Comparison of ENCODE assay signal across 8 cellular contexts in genomic region chr17:78736526-78737079, GRCh38. TPM values are rescaled to one million over a fixed set of nuclear protein-coding genes. Genes with fewer than 3 reads are reported as not detected.
DNase-seq lines count a peak whose midpoint lies in the region; ATAC-seq and TF ChIP-seq lines count a peak whose summit lies in the region.

No MANE protein-coding gene starts in this region.

- H3K27me3 ChIP-seq in OCI-LY3 (ENCODE audit: low read depth, low read length) (no peaks in the 10 kb centered on the region), cardiac muscle cell (no peaks in the 10 kb centered on the region), sigmoid colon (no peaks in the 10 kb centered on the region)

- H3K27ac Mint-ChIP-seq in activated T-helper 2 cell treated with anti-CD3 and anti-CD28 coated beads, Interferon-gamma antibody, Interleukin-2, Interleukin-4, amounts not matched to agents 10 μg/mL and 5 μg/mL and 100 μg/mL, durations not matched to agents 14 hours and 24 hours and 36 hours: peak overlapping the region; percentile 84

- peak overlapping the region; percentile 95 for H3K4me2 ChIP-seq in OCI-LY3 (ENCODE audit: low read length)

- TF ChIP-seq CTCF in OCI-LY3 (IDR thresholded peaks at IDR 0.05; ENCODE audit: low read depth, low read length): peak; percentile 10; the same call in 1 of the 2 replicates
- no peak for TF ChIP-seq CTCF in cardiac muscle cell (IDR thresholded peaks at IDR 0.05; ENCODE audit: low read depth, low read length)
- TF ChIP-seq CTCF in sigmoid colon (IDR thresholded peaks at IDR 0.05): no peak

- H3K9me3 ChIP-seq in OCI-LY3 (ENCODE audit: insufficient read depth, low read length): no peaks in the 10 kb centered on the region
- no peaks in the 10 kb centered on the region for H3K9me3 ChIP-seq in cardiac muscle cell (ENCODE audit: low read depth)
- H3K9me3 ChIP-seq in sigmoid colon: no peaks in the 10 kb centered on the region

- H3K4me1 ChIP-seq in OCI-LY3 (ENCODE audit: low read length) (peaks cover 44% of the 10 kb centered on the region), cardiac muscle cell (ENCODE audit: low read depth) (peaks cover 37% of the 10 kb centered on the region), sigmoid colon (peaks cover 0 to 39% (median 32%) of the 10 kb centered on the region in 4 donors)

- H3K9ac ChIP-seq in OCI-LY3 (ENCODE audit: low read length): peak overlapping the region; percentile 77

- H3K27ac ChIP-seq in OCI-LY3 (ENCODE audit: low read length) (peak overlapping the region; percentile 84), cardiac muscle cell (peak overlapping the region; percentile 51), sigmoid colon (peak overlapping the region; percentile 65 to 72 (median 69))

- H3K36me3 ChIP-seq in OCI-LY3 (replicated peaks; ENCODE audit: low read depth, low read length) (peaks cover under 1% of the 10 kb centered on the region), cardiac muscle cell (no peaks in the 10 kb centered on the region), sigmoid colon (no peaks in the 10 kb centered on the region)

- intact Hi-C loops in activated T-helper 2 cell treated with anti-CD3 and anti-CD28 coated beads, Interferon-gamma antibody, Interleukin-2, Interleukin-4, amounts not matched to agents 10 μg/mL and 5 μg/mL and 100 μg/mL, durations not matched to agents 14 hours and 24 hours and 36 hours (cut with micrococcal nuclease): loop anchor here (2.0 to 5.0 kb wide), 3 partner anchors 22 to 81 kb away; no protein-coding TSS in a partner anchor
- intact Hi-C loops in sigmoid colon (cut with DNase I): no loop called here

- H3K4me3 Mint-ChIP-seq in activated T-helper 2 cell treated with anti-CD3 and anti-CD28 coated beads, Interferon-gamma antibody, Interleukin-2, Interleukin-4, amounts not matched to agents 10 μg/mL and 5 μg/mL and 100 μg/mL, durations not matched to agents 14 hours and 24 hours and 36 hours (ENCODE audit: low read depth): peak overlapping the region; percentile 87

- H3K9me3 Mint-ChIP-seq in activated T-helper 2 cell treated with anti-CD3 and anti-CD28 coated beads, Interferon-gamma antibody, Interleukin-2, Interleukin-4, amounts not matched to agents 10 μg/mL and 5 μg/mL and 100 μg/mL, durations not matched to agents 14 hours and 24 hours and 36 hours: no peaks in the 10 kb centered on the region

- WGBS in sigmoid colon, 2 donors: 7 to 15% methylated on average over 15 of the region's 15 CpGs

- TF ChIP-seq POLR2A in sigmoid colon (IDR thresholded peaks at IDR 0.05): peak in 1 of 2 donors; percentile 58

- H3K4me3 ChIP-seq in OCI-LY3 (ENCODE audit: low read length) (peak overlapping the region; percentile 79), cardiac muscle cell (no peak overlapping the region), sigmoid colon (peak overlapping the region; percentile 37 to 52 (median 46))

- H3K4me1 Mint-ChIP-seq in activated T-helper 2 cell treated with anti-CD3 and anti-CD28 coated beads, Interferon-gamma antibody, Interleukin-2, Interleukin-4, amounts not matched to agents 10 μg/mL and 5 μg/mL and 100 μg/mL, durations not matched to agents 14 hours and 24 hours and 36 hours (ENCODE audit: low read depth): peaks cover 70% of the 10 kb centered on the region

- ATAC-seq in HG03196 (IDR thresholded peaks at IDR 0.05; ENCODE audit: unreplicated experiment): peak; percentile 52
- ATAC-seq in GM21515 (IDR thresholded peaks at IDR 0.05; ENCODE audit: unreplicated experiment): no peak

- H3K27me3 Mint-ChIP-seq in activated T-helper 2 cell treated with anti-CD3 and anti-CD28 coated beads, Interferon-gamma antibody, Interleukin-2, Interleukin-4, amounts not matched to agents 10 μg/mL and 5 μg/mL and 100 μg/mL, durations not matched to agents 14 hours and 24 hours and 36 hours (ENCODE audit: low read depth): no peaks in the 10 kb centered on the region

- H4K20me1 ChIP-seq in OCI-LY3 (ENCODE audit: insufficient read depth, low read length): peaks cover 69% of the 10 kb centered on the region

- H2AFZ ChIP-seq in OCI-LY3 (ENCODE audit: low read depth, low read length): no peak overlapping the region

- DNase-seq in SIG-M5 treated with dmso at 0.1 percent for 504 hours (lab: John Stamatoyannopoulos, UW; ENCODE audit: unreplicated experiment): peak; percentile 54
- no peak for DNase-seq in SIG-M5 (lab: John Stamatoyannopoulos, UW)
- peak; percentile 55 for DNase-seq in activated T-helper 2 cell treated with anti-CD3 and anti-CD28 coated beads, Interferon-gamma antibody, Interleukin-2, Interleukin-4, amounts not matched to agents 10 μg/mL and 5 μg/mL and 100 μg/mL, durations not matched to agents 14 hours and 24 hours and 36 hours (ENCODE audit: low spot score)
- peak in 1 of 2 donors; percentile 48 for DNase-seq in cardiac muscle cell (ENCODE audit: low read depth in 1 of 2, low spot score in 1 of 2)
- DNase-seq in sigmoid colon: peak; percentile 80

- TF ChIP-seq EP300 in sigmoid colon (IDR thresholded peaks at IDR 0.05): no peak

- peaks cover 25% of the 10 kb centered on the region for H3K36me3 Mint-ChIP-seq in activated T-helper 2 cell treated with anti-CD3 and anti-CD28 coated beads, Interferon-gamma antibody, Interleukin-2, Interleukin-4, amounts not matched to agents 10 μg/mL and 5 μg/mL and 100 μg/mL, durations not matched to agents 14 hours and 24 hours and 36 hours (ENCODE audit: low read depth)

- H3K79me2 ChIP-seq in OCI-LY3 (ENCODE audit: low read length): peaks cover 99% of the 10 kb centered on the region

RNA-seq across cellular contexts. Expression of gene CYTH1, which starts 45.5 kb away (rescaled TPM):
- 83.5 and 95.7 TPM in 2 replicates for total RNA-seq in activated T-helper 2 cell treated with anti-CD3 and anti-CD28 coated beads, Interferon-gamma antibody, Interleukin-2, Interleukin-4, amounts not matched to agents 10 μg/mL and 5 μg/mL and 100 μg/mL, durations not matched to agents 14 hours and 24 hours and 36 hours
- total RNA-seq in cardiac muscle cell: 25.2 and 39.6 TPM in 2 replicates
- 21.9 and 36.4 TPM in 2 replicates for polyA plus RNA-seq in cardiac muscle cell
- total RNA-seq in sigmoid colon: 10 to 100 TPM; 26.7 to 38.5 (median 35.2) TPM
- polyA plus RNA-seq in sigmoid colon: 10 to 100 TPM; 56.5 to 83.8 (median 64.3) TPM
